9 cellular contexts compared by ENCODE assay signal in genomic region chr2:230575640-230576324, GRCh38.
A peak's percentile ranks its signal among the peaks of the same experiment; 100 is the strongest.
DNase-seq lines count a peak whose midpoint lies in the region; ATAC-seq lines count a peak whose summit lies in the region.
"Had no signal": no experiment of that assay in that cellular context is flagged by ENCODE, and none has a peak within 500 bp of the region (broad histone marks: within the 10 kb centered on the region; RNA-seq: fewer than 3 reads in every experiment).

No MANE protein-coding gene starts in this region.

- intact Hi-C loops in Right ventricle myocardium inferior (cut with DNase I): no loop called here

- peak; percentile 4 to 10 for DNase-seq in Kasumi-1 (lab: John Stamatoyannopoulos, UW)
- DNase-seq in activated CD4-positive, CD25-positive, alpha-beta regulatory T cell treated with anti-CD3 and anti-CD28 coated beads, Interleukin-2, amount 50 U/mL, for 72 hours: peak; percentile 42
- DNase-seq in activated naive CD8-positive, alpha-beta T cell treated with anti-CD3 and anti-CD28 coated beads, Interleukin-2, amount 50 U/mL, for 16 hours (ENCODE audit: low read depth, low spot score): peak; percentile 25
- peak; percentile 76 for DNase-seq in stimulated activated CD8-positive, alpha-beta memory T cell treated with anti-CD3 and anti-CD28 coated beads, Interleukin-4, amount 100 ng/mL, for 48 hours
- no peak for DNase-seq in GM19238 (ENCODE audit: insufficient read length, low spot score)
- no peak for DNase-seq in Right ventricle myocardium inferior (ENCODE audit: missing footprints)
- DNase-seq: lower lobe of right lung, NCI-H2029 had no signal

- ATAC-seq in Right ventricle myocardium inferior (no peak), HG02938 (IDR thresholded peaks at IDR 0.05; ENCODE audit: unreplicated experiment) (no peak)

Comparison
In these comparisons a context has a peak if more than half of its experiments do, and no peak if none do; other contexts are left out.
1. DNase-seq: peak in Kasumi-1 (2 of 2), activated CD4-positive, CD25-positive, alpha-beta regulatory T cell treated with anti-CD3 and anti-CD28 coated beads, Interleukin-2, amount 50 U/mL, for 72 hours (single experiment), activated naive CD8-positive, alpha-beta T cell treated with anti-CD3 and anti-CD28 coated beads, Interleukin-2, amount 50 U/mL, for 16 hours (single experiment) and stimulated activated CD8-positive, alpha-beta memory T cell treated with anti-CD3 and anti-CD28 coated beads, Interleukin-4, amount 100 ng/mL, for 48 hours (single experiment); none in GM19238 (single experiment) and Right ventricle myocardium inferior (single experiment).